ENCODE assay signal across 18 cellular contexts in genomic region chr12:100959481-100959880, GRCh38.
DNase-seq lines count a peak whose midpoint lies in the region; ATAC-seq, FAIRE-seq and TF ChIP-seq lines count a peak whose summit lies in the region.
"Had no signal": no experiment of that assay in that cellular context is flagged by ENCODE, and none has a peak within 500 bp of the region (broad histone marks: within the 10 kb centered on the region; RNA-seq: fewer than 3 reads in every experiment).

No MANE protein-coding gene starts in this region.

- H3K27ac ChIP-seq in PC-3 (ENCODE audit: low read length) = no peak overlapping the region
- H3K27ac ChIP-seq in pancreas = no peak overlapping the region
- H3K27ac ChIP-seq: adrenal gland, left ventricle myocardium inferior, SK-N-MC, testis had no signal

- H3K9ac ChIP-seq in PC-3 (ENCODE audit: low read length) = no peak overlapping the region

- 11 to 24% methylated on average over 1 of the region's 1 CpG for WGBS in pancreas, 2 donors

- CTCF ChIA-PET in PC-3 (lab: Charles Lee) = no interaction called here

- BruUV-seq in PC-3 (replicated peaks; lab: Mats Ljungman, UMichigan) = no TSS peak

- H3K27me3 ChIP-seq in PC-3 (ENCODE audit: low read length) = no peaks in the 10 kb centered on the region
- H3K27me3 ChIP-seq in pancreas = no peaks in the 10 kb centered on the region
- H3K27me3 ChIP-seq: adrenal gland, testis had no signal

- DNase-seq in GM03348 (ENCODE audit: low spot score) = peak; percentile 44
- peak; percentile 7 for DNase-seq in PC-3
- DNase-seq in epithelial cell of esophagus (ENCODE audit: low read depth) = peak; percentile 62
- no peak for DNase-seq in pancreas
- no peak for DNase-seq in stimulated activated effector memory CD8-positive, alpha-beta T cell treated with anti-CD3 and anti-CD28 coated beads, Interleukin-12 subunit alpha, Interleukin-12 subunit beta, amount 100 ng/mL, for 72 hours (ENCODE audit: low spot score in 2 of 2)
- DNase-seq in NCI-H82 (lab: John Stamatoyannopoulos, UW) = no peak
- no peak for DNase-seq in stimulated activated CD8-positive, alpha-beta memory T cell treated with anti-CD3 and anti-CD28 coated beads, Interleukin-4, amount 100 ng/mL, for 48 hours
- DNase-seq: activated CD4-positive, CD25-positive, alpha-beta regulatory T cell; activated CD8-positive, alpha-beta memory T cell treated with anti-CD3 and anti-CD28 coated beads, Interleukin-2, amount 50 U/mL, for 4 hours; CD4-positive, alpha-beta T cell; effector CD8-positive, alpha-beta T cell; hippocampal formation; KG1; left ventricle myocardium inferior; nephron progenitor cell; testis had no signal

- H3K4me2 ChIP-seq in PC-3 (ENCODE audit: low read length) = no peak overlapping the region

- no peaks in the 10 kb centered on the region for H3K36me3 ChIP-seq in PC-3 (ENCODE audit: low read depth, low read length)
- no peaks in the 10 kb centered on the region for H3K36me3 ChIP-seq in pancreas
- H3K36me3 ChIP-seq: adrenal gland, left ventricle myocardium inferior had no signal

- no peak overlapping the region for H3K4me3 ChIP-seq in PC-3 (ENCODE audit: low read length)
- H3K4me3 ChIP-seq in epithelial cell of esophagus (ENCODE audit: low read length) = no peak overlapping the region
- H3K4me3 ChIP-seq in pancreas = no peak overlapping the region
- H3K4me3 ChIP-seq: adrenal gland, left ventricle myocardium inferior, SK-N-MC, testis had no signal

- no peak overlapping the region for H2AFZ ChIP-seq in PC-3 (ENCODE audit: low read length)

- H4K20me1 ChIP-seq in PC-3 (ENCODE audit: low read length) = no peaks in the 10 kb centered on the region

- H3K9me3 Mint-ChIP-seq in stimulated activated effector memory CD8-positive, alpha-beta T cell treated with anti-CD3 and anti-CD28 coated beads, Interleukin-12 subunit alpha, Interleukin-12 subunit beta, amount 100 ng/mL, for 72 hours = peaks cover 11% of the 10 kb centered on the region
- H3K9me3 Mint-ChIP-seq: CD4-positive, alpha-beta T cell; nephron progenitor cell had no signal

- no peak for FAIRE-seq in pancreas (lab: Jason Lieb, UNC)

- H3K4me1 ChIP-seq in PC-3 (ENCODE audit: insufficient read depth, low read length) (no peaks in the 10 kb centered on the region), pancreas (no peaks in the 10 kb centered on the region)
- H3K4me1 ChIP-seq: left ventricle myocardium inferior had no signal

- POLR2A ChIA-PET in PC-3 (lab: Charles Lee; ENCODE audit: unreplicated experiment) = no interaction called here

- H3F3A ChIP-seq in PC-3 (ENCODE audit: low read length, unreplicated experiment) = no peaks in the 10 kb centered on the region

- no peak overlapping the region for H3K4me3 Mint-ChIP-seq in stimulated activated effector memory CD8-positive, alpha-beta T cell treated with anti-CD3 and anti-CD28 coated beads, Interleukin-12 subunit alpha, Interleukin-12 subunit beta, amount 100 ng/mL, for 72 hours
- H3K4me3 Mint-ChIP-seq: CD4-positive, alpha-beta T cell; nephron progenitor cell had no signal

- no peak for TF ChIP-seq CTCF in PC-3 (conservative IDR thresholded peaks at IDR 0.05; ENCODE audit: low read depth, low read length)
- no peak for TF ChIP-seq CTCF in epithelial cell of esophagus (IDR thresholded peaks at IDR 0.05; ENCODE audit: insufficient read depth, low read depth, low read length, missing control alignments)
- no peak for TF ChIP-seq CTCF in pancreas (IDR thresholded peaks at IDR 0.05)

- intact Hi-C loops in PC-3 (cut with micrococcal nuclease) = no loop called here
- intact Hi-C loops in pancreas (cut with DNase I) = no loop called here

- no peak overlapping the region for H3K27ac Mint-ChIP-seq in stimulated activated effector memory CD8-positive, alpha-beta T cell treated with anti-CD3 and anti-CD28 coated beads, Interleukin-12 subunit alpha, Interleukin-12 subunit beta, amount 100 ng/mL, for 72 hours
- H3K27ac Mint-ChIP-seq: CD4-positive, alpha-beta T cell; nephron progenitor cell had no signal

- no peaks in the 10 kb centered on the region for H3K9me2 ChIP-seq in PC-3 (replicated peaks; ENCODE audit: low read length)

- H3K36me3 Mint-ChIP-seq in stimulated activated effector memory CD8-positive, alpha-beta T cell treated with anti-CD3 and anti-CD28 coated beads, Interleukin-12 subunit alpha, Interleukin-12 subunit beta, amount 100 ng/mL, for 72 hours = no peaks in the 10 kb centered on the region

- H3K9me3 ChIP-seq in PC-3 (ENCODE audit: low read length) (no peaks in the 10 kb centered on the region), pancreas (no peaks in the 10 kb centered on the region)
- H3K9me3 ChIP-seq: adrenal gland, left ventricle myocardium inferior, testis had no signal

- ATAC-seq in PC-3 (no peak), pancreas (peak in 3 of 4 donors; percentile 58 to 71 (median 62))
- ATAC-seq in stimulated activated effector memory CD8-positive, alpha-beta T cell treated with anti-CD3 and anti-CD28 coated beads, Interleukin-12 subunit alpha, Interleukin-12 subunit beta, amount 100 ng/mL, for 72 hours = no peak

- H3K79me2 ChIP-seq in PC-3 (ENCODE audit: low read length) = no peaks in the 10 kb centered on the region

- H3K4me1 Mint-ChIP-seq in stimulated activated effector memory CD8-positive, alpha-beta T cell treated with anti-CD3 and anti-CD28 coated beads, Interleukin-12 subunit alpha, Interleukin-12 subunit beta, amount 100 ng/mL, for 72 hours = no peaks in the 10 kb centered on the region

Comparison
In these comparisons a context has a peak if more than half of its experiments do, and no peak if none do; other contexts are left out.
1. DNase-seq: peak in GM03348 (single experiment), PC-3 (single experiment) and epithelial cell of esophagus (single experiment); none in pancreas (0 of 6), stimulated activated effector memory CD8-positive, alpha-beta T cell treated with anti-CD3 and anti-CD28 coated beads, Interleukin-12 subunit alpha, Interleukin-12 subunit beta, amount 100 ng/mL, for 72 hours (0 of 2), NCI-H82 (single experiment) and stimulated activated CD8-positive, alpha-beta memory T cell treated with anti-CD3 and anti-CD28 coated beads, Interleukin-4, amount 100 ng/mL, for 48 hours (single experiment).
2. ATAC-seq: peak in pancreas (3 of 4); none in PC-3 (single experiment) and stimulated activated effector memory CD8-positive, alpha-beta T cell treated with anti-CD3 and anti-CD28 coated beads, Interleukin-12 subunit alpha, Interleukin-12 subunit beta, amount 100 ng/mL, for 72 hours (single experiment).